In the genomic region with DNA sequence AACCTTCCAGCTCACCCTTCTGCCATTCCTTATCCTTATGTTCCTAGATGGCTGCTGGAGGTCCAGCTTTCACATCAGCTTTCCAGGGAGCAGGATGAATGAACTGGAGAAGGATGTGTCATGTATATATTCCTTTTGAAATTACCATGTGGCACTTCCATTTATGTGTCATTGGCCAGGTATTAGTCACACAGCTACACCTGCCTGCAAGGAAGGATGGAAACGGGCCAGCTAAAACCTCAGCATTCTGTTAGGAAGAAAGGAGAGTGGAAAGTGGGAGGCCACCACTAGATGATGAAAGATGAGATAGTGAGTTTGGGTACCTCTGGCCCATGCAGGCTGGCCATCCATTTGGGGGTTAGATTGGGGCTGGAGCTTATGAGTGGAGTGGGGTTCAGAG, we compare ENCODE assay signal across 1 cellular context.
TF ChIP-seq lines count a peak whose summit lies in the region.

No MANE protein-coding gene starts in this region.

TF ChIP-seq in K562, 482 proteins besides CTCF, POLR2A, EP300 and RAD21:
- TF ChIP-seq NCOR1 (IDR thresholded peaks at IDR 0.05), result no peak
- peak; percentile 57 for TF ChIP-seq RBM25 (IDR thresholded peaks at IDR 0.05; ENCODE audit: low read depth, low read length, severe bottlenecking)
- no peak for TF ChIP-seq POLR3A (IDR thresholded peaks at IDR 0.05; ENCODE audit: borderline replicate concordance, extremely low read depth, insufficient read depth, insufficient read length)
- TF ChIP-seq, protein P1, sequence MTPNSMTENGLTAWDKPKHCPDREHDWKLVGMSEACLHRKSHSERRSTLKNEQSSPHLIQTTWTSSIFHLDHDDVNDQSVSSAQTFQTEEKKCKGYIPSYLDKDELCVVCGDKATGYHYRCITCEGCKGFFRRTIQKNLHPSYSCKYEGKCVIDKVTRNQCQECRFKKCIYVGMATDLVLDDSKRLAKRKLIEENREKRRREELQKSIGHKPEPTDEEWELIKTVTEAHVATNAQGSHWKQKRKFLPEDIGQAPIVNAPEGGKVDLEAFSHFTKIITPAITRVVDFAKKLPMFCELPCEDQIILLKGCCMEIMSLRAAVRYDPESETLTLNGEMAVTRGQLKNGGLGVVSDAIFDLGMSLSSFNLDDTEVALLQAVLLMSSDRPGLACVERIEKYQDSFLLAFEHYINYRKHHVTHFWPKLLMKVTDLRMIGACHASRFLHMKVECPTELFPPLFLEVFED (CRISPR knock-in tag; conservative IDR thresholded peaks at IDR 0.05), result no peak
